15 cellular contexts compared by ENCODE assay signal in the genomic region with DNA sequence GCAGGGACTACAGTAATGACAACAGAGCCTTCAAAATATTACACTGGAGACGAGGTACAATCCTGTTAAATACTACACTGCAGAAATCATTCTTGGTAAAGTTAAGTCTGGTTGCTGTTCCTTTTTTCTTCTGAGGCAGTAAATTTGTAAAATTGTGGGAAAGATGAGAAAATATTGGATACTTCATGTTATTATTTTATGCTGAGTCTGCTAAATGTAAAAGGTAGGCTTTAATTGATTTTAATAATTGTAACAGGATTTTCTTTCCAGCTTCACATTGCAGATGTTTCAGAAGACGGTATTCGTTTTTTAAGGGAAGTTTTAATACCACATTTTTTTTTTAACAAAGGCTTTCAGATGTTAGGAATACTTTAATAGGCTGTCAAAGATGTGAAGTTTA.
DNase-seq lines count a peak whose midpoint lies in the region; ATAC-seq and TF ChIP-seq lines count a peak whose summit lies in the region.
"Had no signal": no experiment of that assay in that cellular context is flagged by ENCODE, and none has a peak within 500 bp of the region (broad histone marks: within the 10 kb centered on the region; RNA-seq: fewer than 3 reads in every experiment).

No MANE protein-coding gene starts in this region.

- ATAC-seq in natural killer cell (no peak), HG03280 (IDR thresholded peaks at IDR 0.05; ENCODE audit: unreplicated experiment) (no peak), GM21367 (IDR thresholded peaks at IDR 0.05; ENCODE audit: unreplicated experiment) (no peak)
- no peak for ATAC-seq in natural killer cell treated with Interleukin-12 subunit alpha and Interleukin-12 subunit beta and Interleukin-15 and Interleukin-18, amount 100 ng/mL, for 72 hours
- no peak for ATAC-seq in effector memory CD8-positive, alpha-beta T cell (replicated peaks)

- no peaks in the 10 kb centered on the region for H3K4me1 Mint-ChIP-seq in natural killer cell
- H3K4me1 Mint-ChIP-seq in natural killer cell treated with Interleukin-12 subunit alpha and Interleukin-12 subunit beta and Interleukin-15 and Interleukin-18, amount 100 ng/mL, for 72 hours (ENCODE audit: low read depth in 2 of 2): no peaks in the 10 kb centered on the region
- H3K4me1 Mint-ChIP-seq in IgD-negative memory B cell: peaks cover 2 to 9% (median 6%) of the 10 kb centered on the region in 3 donors
- peaks cover 0 to 4% of the 10 kb centered on the region in 2 donors for H3K4me1 Mint-ChIP-seq in effector memory CD8-positive, alpha-beta T cell (ENCODE audit: low read depth in 2 of 2)

- no peak for TF ChIP-seq CTCF in natural killer cell (IDR thresholded peaks at IDR 0.05)

- H3K4me3 Mint-ChIP-seq in natural killer cell (no peak overlapping the region), IgD-negative memory B cell (no peak overlapping the region)
- H3K4me3 Mint-ChIP-seq in natural killer cell treated with Interleukin-12 subunit alpha and Interleukin-12 subunit beta and Interleukin-15 and Interleukin-18, amount 100 ng/mL, for 72 hours: no peak overlapping the region
- no peak overlapping the region for H3K4me3 Mint-ChIP-seq in effector memory CD8-positive, alpha-beta T cell
- H3K4me3 Mint-ChIP-seq: B cell; CD4-positive, alpha-beta T cell had no signal

- peaks cover 17% of the 10 kb centered on the region for H3K36me3 Mint-ChIP-seq in natural killer cell
- H3K36me3 Mint-ChIP-seq in natural killer cell treated with Interleukin-12 subunit alpha and Interleukin-12 subunit beta and Interleukin-15 and Interleukin-18, amount 100 ng/mL, for 72 hours: peaks cover 6% of the 10 kb centered on the region
- H3K36me3 Mint-ChIP-seq in IgD-negative memory B cell: no peaks in the 10 kb centered on the region
- peaks cover 27% of the 10 kb centered on the region for H3K36me3 Mint-ChIP-seq in effector memory CD8-positive, alpha-beta T cell (ENCODE audit: insufficient read depth)

- H3K27ac Mint-ChIP-seq in natural killer cell (peak overlapping the region; percentile 27 to 39), IgD-negative memory B cell (peak overlapping the region in 2 of 3 donors; percentile 42 to 49)
- no peak overlapping the region for H3K27ac Mint-ChIP-seq in natural killer cell treated with Interleukin-12 subunit alpha and Interleukin-12 subunit beta and Interleukin-15 and Interleukin-18, amount 100 ng/mL, for 72 hours
- H3K27ac Mint-ChIP-seq in effector memory CD8-positive, alpha-beta T cell: peak overlapping the region; percentile 17 to 64

- intact Hi-C loops in natural killer cell (cut with micrococcal nuclease): no loop called here

- no peak for DNase-seq in natural killer cell
- no peak for DNase-seq in natural killer cell treated with Interleukin-12 subunit alpha and Interleukin-12 subunit beta and Interleukin-15 and Interleukin-18, amount 100 ng/mL, for 72 hours (ENCODE audit: low spot score)
- DNase-seq in effector memory CD8-positive, alpha-beta T cell: no peak
- no peak for DNase-seq in activated T-cell treated with anti-CD3 and anti-CD28 coated beads, Interleukin-2, amount 50 U/mL, for 48 hours
- DNase-seq: C1 segment of cervical spinal cord; CD4-positive, alpha-beta T cell; DMS153; DMS79 treated with DMSO at 0.1 percent for 48 hours; EL; GOT3; Karpas-422 had no signal

- H3K9me3 Mint-ChIP-seq in natural killer cell: no peaks in the 10 kb centered on the region
- no peaks in the 10 kb centered on the region for H3K9me3 Mint-ChIP-seq in natural killer cell treated with Interleukin-12 subunit alpha and Interleukin-12 subunit beta and Interleukin-15 and Interleukin-18, amount 100 ng/mL, for 72 hours
- no peaks in the 10 kb centered on the region for H3K9me3 Mint-ChIP-seq in IgD-negative memory B cell
- H3K9me3 Mint-ChIP-seq in effector memory CD8-positive, alpha-beta T cell: no peaks in the 10 kb centered on the region
- H3K9me3 Mint-ChIP-seq: CD4-positive, alpha-beta T cell had no signal

- H3K27me3 Mint-ChIP-seq in natural killer cell (ENCODE audit: low read depth in 2 of 2) (no peaks in the 10 kb centered on the region), IgD-negative memory B cell (no peaks in the 10 kb centered on the region)
- no peaks in the 10 kb centered on the region for H3K27me3 Mint-ChIP-seq in natural killer cell treated with Interleukin-12 subunit alpha and Interleukin-12 subunit beta and Interleukin-15 and Interleukin-18, amount 100 ng/mL, for 72 hours
- H3K27me3 Mint-ChIP-seq in effector memory CD8-positive, alpha-beta T cell: no peaks in the 10 kb centered on the region
- H3K27me3 Mint-ChIP-seq: B cell; CD4-positive, alpha-beta T cell had no signal

Comparison
In these comparisons a context has a peak if more than half of its experiments do, and no peak if none do; other contexts are left out.
1. H3K27ac Mint-ChIP-seq: peak in natural killer cell (2 of 2), IgD-negative memory B cell (2 of 3) and effector memory CD8-positive, alpha-beta T cell (2 of 2); none in natural killer cell treated with Interleukin-12 subunit alpha and Interleukin-12 subunit beta and Interleukin-15 and Interleukin-18, amount 100 ng/mL, for 72 hours (0 of 2).